In genomic region chr15:40960151-40960885, GRCh38 we compare ENCODE assay signal across 1 cellular context.
TF ChIP-seq lines count a peak whose summit lies in the region.

No MANE protein-coding gene starts in this region.

TF ChIP-seq in HCT116, 20 proteins besides CTCF, POLR2A, EP300 and RAD21:
- peak; percentile 3; the same call in 1 of the 2 replicates for TF ChIP-seq POLR2AphosphoS5 (IDR thresholded peaks at IDR 0.05; ENCODE audit: low read depth, low read length)
- TF ChIP-seq ZFX (IDR thresholded peaks at IDR 0.05), result no peak
- TF ChIP-seq CBX3 (IDR thresholded peaks at IDR 0.05; ENCODE audit: low read depth), result no peak
- no peak for TF ChIP-seq ZBTB33 (IDR thresholded peaks at IDR 0.05; ENCODE audit: extremely low read depth, insufficient replicate concordance, low read length)
- TF ChIP-seq REST (IDR thresholded peaks at IDR 0.05; ENCODE audit: low read depth), result no peak
- TF ChIP-seq ELF1 (IDR thresholded peaks at IDR 0.05; ENCODE audit: borderline replicate concordance, low read depth), result no peak
